9 cellular contexts compared by ENCODE assay signal in genomic region chr17:48893646-48894508, GRCh38. TPM values are rescaled to one million over a fixed set of nuclear protein-coding genes. Genes with fewer than 3 reads are reported as not detected.
DNase-seq lines count a peak whose midpoint lies in the region; ATAC-seq and TF ChIP-seq lines count a peak whose summit lies in the region.
"Had no signal": no experiment of that assay in that cellular context is flagged by ENCODE, and none has a peak within 500 bp of the region (broad histone marks: within the 10 kb centered on the region; RNA-seq: fewer than 3 reads in every experiment).

No MANE protein-coding gene starts in this region.

- H3K27me3 ChIP-seq in Caco-2 (replicated peaks; ENCODE audit: control insufficient read depth, insufficient read depth, low read length) (no peaks in the 10 kb centered on the region), PC-9 (ENCODE audit: insufficient read depth, low read depth) (no peaks in the 10 kb centered on the region), esophagus muscularis mucosa (no peaks in the 10 kb centered on the region), trophoblast cell (ENCODE audit: insufficient read depth, low read length) (no peaks in the 10 kb centered on the region)

- no peak overlapping the region for H2AK5ac ChIP-seq in trophoblast cell (ENCODE audit: low read length)

- H3K4me1 Mint-ChIP-seq in Caco-2 (ENCODE audit: low read depth, unreplicated experiment), result peaks cover 12% of the 10 kb centered on the region

- H2BK5ac ChIP-seq in trophoblast cell (ENCODE audit: low read depth, low read length, poor library complexity), result no peak overlapping the region

- H3K9me2 ChIP-seq in PC-9 (ENCODE audit: insufficient read depth), result no peaks in the 10 kb centered on the region

- no peak for TF ChIP-seq EP300 in esophagus muscularis mucosa (IDR thresholded peaks at IDR 0.05)

- TF ChIP-seq CTCF in Caco-2 (IDR thresholded peaks at IDR 0.05; ENCODE audit: insufficient read depth in 1 of 2, low read depth in 1 of 2, low read length in 1 of 2, severe bottlenecking in 1 of 2, unreplicated experiment in 1 of 2) (no peak), PC-9 (conservative IDR thresholded peaks at IDR 0.05) (no peak), esophagus muscularis mucosa (IDR thresholded peaks at IDR 0.05) (no peak)

- no peak overlapping the region for H3K27ac ChIP-seq in PC-9
- H3K27ac ChIP-seq in esophagus muscularis mucosa (replicated peaks in 1 of 4), result no peak overlapping the region
- no peak overlapping the region for H3K27ac ChIP-seq in trophoblast cell (ENCODE audit: low read depth, low read length)

- 79% methylated on average over 4 of the region's 5 CpGs for WGBS in esophagus muscularis mucosa
- WGBS in trophoblast cell (ENCODE audit: extremely low coverage, insufficient coverage, insufficient read length), result no CpG with 5 or more reads among the region's 5 CpGs

- no peak overlapping the region for H2BK120ac ChIP-seq in trophoblast cell (ENCODE audit: insufficient read depth, low read length, poor library complexity)

- H3K36me3 ChIP-seq in Caco-2 (ENCODE audit: control insufficient read depth, insufficient read depth, low read length) (peaks cover 10% of the 10 kb centered on the region), PC-9 (ENCODE audit: low read depth) (0 out of 2 replicates have a peak, but pooled peaks cover 5% of the 10 kb centered on the region), esophagus muscularis mucosa (peaks cover 15 to 43% (median 35%) of the 10 kb centered on the region in 4 donors), trophoblast cell (ENCODE audit: control insufficient read depth in 1 of 2, insufficient read depth in 2 of 2, low read length in 2 of 2) (peaks cover 9 to 12% of the 10 kb centered on the region in 2 experiments)

- peaks cover 13% of the 10 kb centered on the region for H3K4me1 ChIP-seq in Caco-2
- peaks cover 9% of the 10 kb centered on the region for H3K4me1 ChIP-seq in PC-9 (replicated peaks; ENCODE audit: insufficient read depth)
- H3K4me1 ChIP-seq in esophagus muscularis mucosa, result peaks cover 18 to 27% (median 25%) of the 10 kb centered on the region in 4 donors
- H3K4me1 ChIP-seq in trophoblast cell (ENCODE audit: control insufficient read depth in 1 of 2, insufficient read depth in 2 of 2, low read length in 2 of 2), result peaks cover 3 to 5% of the 10 kb centered on the region in 2 experiments

- H4K8ac ChIP-seq in trophoblast cell (ENCODE audit: low read depth, low read length), result no peak overlapping the region

- H3K9ac ChIP-seq in trophoblast cell (ENCODE audit: low read length), result peak overlapping the region; percentile 59

- H3K9me3 ChIP-seq in Caco-2, result no peaks in the 10 kb centered on the region
- no peaks in the 10 kb centered on the region for H3K9me3 ChIP-seq in PC-9 (ENCODE audit: insufficient read depth, low read depth)
- H3K9me3 ChIP-seq in esophagus muscularis mucosa, result no peaks in the 10 kb centered on the region
- H3K9me3 ChIP-seq in trophoblast cell (ENCODE audit: insufficient read depth, low read depth, low read length), result no peaks in the 10 kb centered on the region

- peaks cover 22% of the 10 kb centered on the region for H3K79me2 ChIP-seq in PC-9 (ENCODE audit: low read depth)
- H3K79me2 ChIP-seq in trophoblast cell (ENCODE audit: control insufficient read depth, insufficient read depth, low read length, poor library complexity), result peaks cover 1% of the 10 kb centered on the region

- TF ChIP-seq POLR2A in esophagus muscularis mucosa (IDR thresholded peaks at IDR 0.05; ENCODE audit: low read depth), result no peak

- H3K4ac ChIP-seq in trophoblast cell (ENCODE audit: low read depth, low read length), result no peak overlapping the region

- peaks cover 15% of the 10 kb centered on the region; the same call in 1 of the 2 replicates for H3F3A ChIP-seq in PC-9 (ENCODE audit: insufficient read depth, low read depth)

- H3K27ac Mint-ChIP-seq in Caco-2 (ENCODE audit: unreplicated experiment), result peak overlapping the region; percentile 90

- H4K91ac ChIP-seq in trophoblast cell (ENCODE audit: low read depth, low read length), result no peak overlapping the region

- H3K4me2 ChIP-seq in PC-9 (peak overlapping the region; percentile 92), trophoblast cell (ENCODE audit: low read length) (peak overlapping the region; percentile 75)

- no peak overlapping the region for H4K12ac ChIP-seq in trophoblast cell (ENCODE audit: low read depth, low read length)

- intact Hi-C loops in Caco-2 (cut with micrococcal nuclease; ENCODE audit: unreplicated experiment) (loop anchor here (5.0 kb wide), 1 partner anchor 298 kb away; no protein-coding TSS in a partner anchor), PC-9 (cut with micrococcal nuclease; ENCODE audit: unreplicated experiment) (loop anchor here (2.0 to 10.0 kb wide), 2 partner anchors 51 to 301 kb away; partner anchors contain the start of gene SNF8), esophagus muscularis mucosa (cut with DNase I) (loop anchor here (10.0 kb wide), 1 partner anchor 141 kb away; no protein-coding TSS in a partner anchor)

- DNase-seq in Caco-2 (no peak), PC-9 (no peak), esophagus muscularis mucosa (ENCODE audit: extremely low spot score) (no peak), trophoblast cell (no peak), SIG-M5 treated with dmso at 0.1 percent for 504 hours (lab: John Stamatoyannopoulos, UW; ENCODE audit: unreplicated experiment) (no peak), DMS153 treated with DMSO at 0.1 percent for 48 hours (lab: John Stamatoyannopoulos, UW; ENCODE audit: unreplicated experiment) (no peak), SK-N-DZ (ENCODE audit: low spot score) (no peak)
- DNase-seq: activated naive CD4-positive, alpha-beta T cell had no signal

- CTCF ChIA-PET in Caco-2 (lab: Charles Lee), result interaction anchor here (1.2 to 2.1 kb wide), 7 partner anchors 10 to 222 kb away, joined by 3 to 21 read pairs (median 7); partner anchors contain the start of genes TTLL6 and UBE2Z
- CTCF ChIA-PET in PC-9 (lab: Charles Lee), result interaction anchor here (0.6 to 1.5 kb wide), 2 partner anchors 134 to 139 kb away, joined by 3 to 5 read pairs; no protein-coding TSS in a partner anchor

- H3K9me3 Mint-ChIP-seq in Caco-2 (ENCODE audit: unreplicated experiment), result no peaks in the 10 kb centered on the region

- POLR2A ChIA-PET in Caco-2 (lab: Charles Lee) (interaction anchor here (0.5 to 4.0 kb wide), 7 partner anchors 9 to 299 kb away, joined by 3 to 64 read pairs (median 4); partner anchors contain the start of genes SNF8, TTLL6 and UBE2Z), PC-9 (lab: Charles Lee; ENCODE audit: unreplicated experiment) (interaction anchor here (0.6 to 0.8 kb wide), 2 partner anchors 14 to 15 kb away, joined by 4 to 9 read pairs; no protein-coding TSS in a partner anchor)

- peak overlapping the region; percentile 84 for H3K4me3 Mint-ChIP-seq in Caco-2 (ENCODE audit: unreplicated experiment)

- BruUV-seq in Caco-2 (replicated peaks; lab: Mats Ljungman, UMichigan), result no TSS peak
- no TSS peak for BruUV-seq in PC-9 (replicated peaks; lab: Mats Ljungman, UMichigan)

- H3K4me3 ChIP-seq in Caco-2 (ENCODE audit: low read depth, low read length) (peak overlapping the region; percentile 73), PC-9 (peak overlapping the region; percentile 72), esophagus muscularis mucosa (peak overlapping the region; percentile 68 to 85 (median 76)), trophoblast cell (ENCODE audit: low read depth, low read length) (no peak overlapping the region)

- no peak overlapping the region for H3K14ac ChIP-seq in trophoblast cell (ENCODE audit: low read length)

- H3K18ac ChIP-seq in trophoblast cell (ENCODE audit: low read length), result peak overlapping the region; percentile 9

- H3K36me3 Mint-ChIP-seq in Caco-2 (ENCODE audit: insufficient read depth, unreplicated experiment), result peaks cover 64% of the 10 kb centered on the region

- peak overlapping the region; percentile 84 for H2AFZ ChIP-seq in PC-9
- no peak overlapping the region for H2AFZ ChIP-seq in trophoblast cell (ENCODE audit: insufficient read depth, low read length, poor library complexity)

- ATAC-seq in GM21529 (IDR thresholded peaks at IDR 0.05; ENCODE audit: unreplicated experiment), result no peak

- no peaks in the 10 kb centered on the region for H4K20me1 ChIP-seq in PC-9 (ENCODE audit: insufficient read depth)

- no peak overlapping the region for H3K23ac ChIP-seq in trophoblast cell (ENCODE audit: low read length)

- H2BK12ac ChIP-seq in trophoblast cell (ENCODE audit: low read length), result no peak overlapping the region

- H3K79me1 ChIP-seq in trophoblast cell (ENCODE audit: low read length), result peaks cover 2% of the 10 kb centered on the region

- peaks cover 2% of the 10 kb centered on the region for H3K27me3 Mint-ChIP-seq in Caco-2 (ENCODE audit: insufficient read depth, unreplicated experiment)

RNA-seq across cellular contexts. Expression of gene ATP5MC1, which starts 1.3 kb away (rescaled TPM):
- total RNA-seq in Caco-2 (2022), result 161 and 172 TPM in 2 replicates
- 62.7 and 71.2 TPM in 2 replicates for total RNA-seq in PC-9 (2021)
- 10 to 100 TPM; 62.5 to 93.9 (median 72.9) TPM for total RNA-seq in esophagus muscularis mucosa
- polyA plus RNA-seq in trophoblast cell (2013), result 83.5 and 87.4 TPM in 2 replicates
- polyA plus RNA-seq in SK-N-DZ (2014; cell fraction: cytosol; rRNA removed), result 230 and 323 TPM in 2 replicates
- 199 and 251 TPM in 2 replicates for polyA plus RNA-seq in SK-N-DZ (2014; cell fraction: nucleus; rRNA removed)

RNA-seq across cellular contexts. Expression of gene UBE2Z, which starts 14.3 kb away (rescaled TPM):
- 182 and 187 TPM in 2 replicates for total RNA-seq in Caco-2 (2022)
- 99.4 and 100.0 TPM in 2 replicates for total RNA-seq in PC-9 (2021)
- 10 to 100 TPM; 46.4 to 76.4 (median 62.9) TPM for total RNA-seq in esophagus muscularis mucosa
- 60.3 and 60.7 TPM in 2 replicates for polyA plus RNA-seq in trophoblast cell (2013)
- 35.5 and 38.8 TPM in 2 replicates for polyA plus RNA-seq in SK-N-DZ (2014; cell fraction: cytosol; rRNA removed)
- polyA plus RNA-seq in SK-N-DZ (2014; cell fraction: nucleus; rRNA removed), result 32.6 and 38.7 TPM in 2 replicates

RNA-seq across cellular contexts. Expression of gene SNF8, which starts 50.8 kb away (rescaled TPM):
- total RNA-seq in Caco-2 (2022) (457 and 461 TPM in 2 replicates), PC-9 (2021) (103 and 118 TPM in 2 replicates), esophagus muscularis mucosa (10 to 100 TPM; 80.6 to 97.1 (median 92.3) TPM)
- 91.5 and 92.2 TPM in 2 replicates for polyA plus RNA-seq in trophoblast cell (2013)
- polyA plus RNA-seq in SK-N-DZ (2014; cell fraction: cytosol; rRNA removed), result 187 and 212 TPM in 2 replicates
- 116 and 127 TPM in 2 replicates for polyA plus RNA-seq in SK-N-DZ (2014; cell fraction: nucleus; rRNA removed)
